Comparison of ENCODE assay signal across 8 cellular contexts in genomic region chr6:106069478-106069877, GRCh38. TPM values are rescaled to one million over a fixed set of nuclear protein-coding genes. Genes with fewer than 3 reads are reported as not detected.
DNase-seq lines count a peak whose midpoint lies in the region; ATAC-seq, FAIRE-seq and TF ChIP-seq lines count a peak whose summit lies in the region.

No MANE protein-coding gene starts in this region.

- 1% methylated on average over 7 of the region's 8 CpGs for WGBS in HepG2 (ENCODE audit: low lambda C conversion rate)

- peaks cover 5% of the 10 kb centered on the region in 2 donors for H3K27me3 Mint-ChIP-seq in stimulated activated naive B cell treated with anti-CD40 and anti-IgM and Interleukin-4, amounts not matched to agents 10 μg/mL and 1 μg/mL and 100 μg/mL, for 72 hours

- POLR2A ChIA-PET in HepG2 (lab: Yijun Ruan, JAX), result no interaction called here

- no peak overlapping the region for H3K27ac ChIP-seq in HepG2 (ENCODE audit: extremely low read length, insufficient read depth, low read length)

- no peaks in the 10 kb centered on the region for H3K4me1 ChIP-seq in HepG2 (ENCODE audit: insufficient read depth, low read length)

- no peak overlapping the region for H3K4me2 ChIP-seq in HepG2 (ENCODE audit: low read depth, low read length)

- H3K9ac ChIP-seq in HepG2 (ENCODE audit: insufficient read depth, low read depth, low read length), result no peak overlapping the region

- ATAC-seq in HepG2, result no peak
- ATAC-seq in GM18519 (IDR thresholded peaks at IDR 0.05; ENCODE audit: low FRiP score, unreplicated experiment), result no peak
- ATAC-seq in GM21576 (IDR thresholded peaks at IDR 0.05; ENCODE audit: unreplicated experiment), result no peak
- ATAC-seq in stimulated activated naive B cell treated with anti-CD40 and anti-IgM and Interleukin-4, amounts not matched to agents 10 μg/mL and 1 μg/mL and 100 μg/mL, for 72 hours (replicated peaks), result no peak

- no peaks in the 10 kb centered on the region for H4K20me1 ChIP-seq in HepG2 (ENCODE audit: insufficient read depth, low read length)

- TF ChIP-seq CTCF in HepG2 (CRISPR knock-in tag; IDR thresholded peaks at IDR 0.05), result no peak

- no peak for TF ChIP-seq RAD21 in HepG2 (CRISPR knock-in tag; IDR thresholded peaks at IDR 0.05)

- no peak for FAIRE-seq in HepG2 (lab: Jason Lieb, UNC)

- H3K27me3 ChIP-seq in HepG2 (ENCODE audit: control insufficient read depth in 1 of 2, insufficient read depth in 2 of 2, low read length in 2 of 2), result peaks cover under 1 to 5% of the 10 kb centered on the region in 2 experiments; a peak in 1 of 5 replicates

- H3K4me1 Mint-ChIP-seq in stimulated activated naive B cell treated with anti-CD40 and anti-IgM and Interleukin-4, amounts not matched to agents 10 μg/mL and 1 μg/mL and 100 μg/mL, for 72 hours, result no peaks in the 10 kb centered on the region

- no peaks in the 10 kb centered on the region for H3K36me3 Mint-ChIP-seq in stimulated activated naive B cell treated with anti-CD40 and anti-IgM and Interleukin-4, amounts not matched to agents 10 μg/mL and 1 μg/mL and 100 μg/mL, for 72 hours

- intact Hi-C loops in HepG2 (cut with micrococcal nuclease; ENCODE audit: unreplicated experiment), result no loop called here

- H3K4me3 ChIP-seq in HepG2 (replicated peaks in 1 of 3; ENCODE audit: insufficient read depth in 1 of 3, low read depth in 2 of 3, low read length in 3 of 3), result no peak overlapping the region

- in situ Hi-C loops in HepG2 (cut with HindIII; ENCODE audit: extremely low pct_ligation_motif_present, low pct_unique_long_range_greater_than_20kb), result no loop called here

- no peak overlapping the region for H3K4me3 Mint-ChIP-seq in stimulated activated naive B cell treated with anti-CD40 and anti-IgM and Interleukin-4, amounts not matched to agents 10 μg/mL and 1 μg/mL and 100 μg/mL, for 72 hours

- CTCF ChIA-PET in HepG2 (lab: Yijun Ruan, JAX; ENCODE audit: low intra/inter-chr PET ratio, low total read pairs), result no interaction called here

- no peak overlapping the region for H3K27ac Mint-ChIP-seq in stimulated activated naive B cell treated with anti-CD40 and anti-IgM and Interleukin-4, amounts not matched to agents 10 μg/mL and 1 μg/mL and 100 μg/mL, for 72 hours

- H3K36me3 ChIP-seq in HepG2 (replicated peaks in 1 of 2; ENCODE audit: control insufficient read depth in 1 of 2, insufficient read depth in 2 of 2, low read length in 2 of 2), result no peaks in the 10 kb centered on the region

- H2AFZ ChIP-seq in HepG2 (ENCODE audit: low read length), result no peak overlapping the region

- no TSS peak for BruUV-seq in HepG2 (replicated peaks; lab: Mats Ljungman, UMichigan)

- no peak for TF ChIP-seq POLR2A in HepG2 (IDR thresholded peaks at IDR 0.05; ENCODE audit: insufficient read depth in 1 of 2, low read depth in 2 of 2, low read length in 2 of 2)

- TF ChIP-seq EP300 in HepG2 (IDR thresholded peaks at IDR 0.05; ENCODE audit: low read depth in 2 of 2, low read length in 2 of 2), result no peak
- no peak for TF ChIP-seq EP300 in HepG2 (CRISPR knock-in tag; IDR thresholded peaks at IDR 0.05; ENCODE audit: borderline replicate concordance)

- no peaks in the 10 kb centered on the region for H3K9me3 ChIP-seq in HepG2 (ENCODE audit: low read length)

- H3K79me2 ChIP-seq in HepG2 (ENCODE audit: insufficient read depth, low read length), result no peaks in the 10 kb centered on the region

- H3K9me3 Mint-ChIP-seq in stimulated activated naive B cell treated with anti-CD40 and anti-IgM and Interleukin-4, amounts not matched to agents 10 μg/mL and 1 μg/mL and 100 μg/mL, for 72 hours, result no peaks in the 10 kb centered on the region

- peak; percentile 69 for DNase-seq in D341Med (ENCODE audit: low spot score)
- DNase-seq in NCI-H187 (lab: John Stamatoyannopoulos, UW), result peak; percentile 73 to 94
- DNase-seq in amniotic epithelial cell (ENCODE audit: low read depth), result peak; percentile 76
- DNase-seq in HepG2 (ENCODE audit: low spot score), result peak; percentile 12
- DNase-seq in ecto neural progenitor cell (ENCODE audit: low spot score), result no peak
- no peak for DNase-seq in stimulated activated naive B cell treated with anti-CD40 and anti-IgM and Interleukin-4, amounts not matched to agents 10 μg/mL and 1 μg/mL and 100 μg/mL, for 72 hours

TF ChIP-seq in HepG2, 621 proteins besides CTCF, POLR2A, EP300 and RAD21:
- TF ChIP-seq, protein P1, sequence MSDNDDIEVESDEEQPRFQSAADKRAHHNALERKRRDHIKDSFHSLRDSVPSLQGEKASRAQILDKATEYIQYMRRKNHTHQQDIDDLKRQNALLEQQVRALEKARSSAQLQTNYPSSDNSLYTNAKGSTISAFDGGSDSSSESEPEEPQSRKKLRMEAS (IDR thresholded peaks at IDR 0.05), result peak; percentile 36; the same call in 1 of the 2 replicates
- TF ChIP-seq GPN1 (CRISPR knock-in tag; IDR thresholded peaks at IDR 0.05; ENCODE audit: borderline replicate concordance) (no peak), MNT (IDR thresholded peaks at IDR 0.05) (peak; percentile 95), HMG20A (CRISPR knock-in tag; IDR thresholded peaks at IDR 0.05; ENCODE audit: borderline replicate concordance) (no peak), BHLHE40 (IDR thresholded peaks at IDR 0.05; ENCODE audit: low read length) (0 out of 2 replicates have a peak, but pooled peaks have one; percentile 12)

RNA-seq across cellular contexts. Expression of gene PRDM1, which starts 16.7 kb away (rescaled TPM):
- not detected in 2 replicates for total RNA-seq in HepG2 (2016; rRNA removed; fragmentation: Illumina TruSeq; extraction: Trizol)
- not detected in 2 replicates for total RNA-seq in HepG2 (2016; cell fraction: cytosol; rRNA removed; fragmentation: Illumina TruSeq; extraction: Trizol; ENCODE audit: low read depth)
- not detected in 2 replicates for total RNA-seq in HepG2 (2016; cell fraction: insoluble cytoplasmic fraction; rRNA removed; fragmentation: Illumina TruSeq; extraction: Trizol)
- not detected in 2 replicates for total RNA-seq in HepG2 (2016; cell fraction: membrane; rRNA removed; fragmentation: Illumina TruSeq; extraction: Trizol)
- total RNA-seq in HepG2 (2016; cell fraction: nucleus; rRNA removed; fragmentation: Illumina TruSeq; extraction: Trizol), result not detected in 2 replicates
- polyA plus RNA-seq in HepG2 (2011; rRNA removed), result 0.03 and 0.13 TPM in 2 replicates
- not detected in 2 replicates for polyA plus RNA-seq in HepG2 (2011; cell fraction: cytosol; rRNA removed)
- not detected in 2 replicates for polyA plus RNA-seq in HepG2 (2011; cell fraction: nucleus; rRNA removed)
- 0.20 TPM in 1 of 2 replicates, not detected in the other for polyA plus RNA-seq in HepG2 (2012)
- not detected in 2 replicates for polyA plus RNA-seq in HepG2 (2016; cell fraction: cytosol; fragmentation: Illumina TruSeq; extraction: Trizol; ENCODE audit: low read depth)
- not detected in 2 replicates for polyA plus RNA-seq in HepG2 (2016; cell fraction: insoluble cytoplasmic fraction; fragmentation: Illumina TruSeq; extraction: Trizol; ENCODE audit: low read depth)
- polyA plus RNA-seq in HepG2 (2016; cell fraction: membrane; fragmentation: Illumina TruSeq; extraction: Trizol; ENCODE audit: low read depth), result not detected in 2 replicates
- not detected in 2 replicates for polyA plus RNA-seq in HepG2 (2016; cell fraction: nucleus; fragmentation: Illumina TruSeq; extraction: Trizol; ENCODE audit: insufficient read depth, low read depth)
- polyA minus RNA-seq in HepG2 (2011; rRNA and poly(A)+ RNA removed; ENCODE audit: low replicate concordance), result 4.0 TPM in 1 of 2 replicates, not detected in the other
- not detected in 2 replicates for polyA minus RNA-seq in HepG2 (2011; cell fraction: cytosol; rRNA and poly(A)+ RNA removed)
- not detected in 2 replicates for polyA minus RNA-seq in HepG2 (2011; cell fraction: nucleus; rRNA and poly(A)+ RNA removed)

Comparison
In these comparisons a context has a peak if more than half of its experiments do, and no peak if none do; other contexts are left out.
1. DNase-seq: peak in D341Med (single experiment), NCI-H187 (2 of 2), amniotic epithelial cell (single experiment) and HepG2 (single experiment); none in ecto neural progenitor cell (single experiment) and stimulated activated naive B cell treated with anti-CD40 and anti-IgM and Interleukin-4, amounts not matched to agents 10 μg/mL and 1 μg/mL and 100 μg/mL, for 72 hours (single experiment).